8 cellular contexts compared by ENCODE assay signal in the genomic region with DNA sequence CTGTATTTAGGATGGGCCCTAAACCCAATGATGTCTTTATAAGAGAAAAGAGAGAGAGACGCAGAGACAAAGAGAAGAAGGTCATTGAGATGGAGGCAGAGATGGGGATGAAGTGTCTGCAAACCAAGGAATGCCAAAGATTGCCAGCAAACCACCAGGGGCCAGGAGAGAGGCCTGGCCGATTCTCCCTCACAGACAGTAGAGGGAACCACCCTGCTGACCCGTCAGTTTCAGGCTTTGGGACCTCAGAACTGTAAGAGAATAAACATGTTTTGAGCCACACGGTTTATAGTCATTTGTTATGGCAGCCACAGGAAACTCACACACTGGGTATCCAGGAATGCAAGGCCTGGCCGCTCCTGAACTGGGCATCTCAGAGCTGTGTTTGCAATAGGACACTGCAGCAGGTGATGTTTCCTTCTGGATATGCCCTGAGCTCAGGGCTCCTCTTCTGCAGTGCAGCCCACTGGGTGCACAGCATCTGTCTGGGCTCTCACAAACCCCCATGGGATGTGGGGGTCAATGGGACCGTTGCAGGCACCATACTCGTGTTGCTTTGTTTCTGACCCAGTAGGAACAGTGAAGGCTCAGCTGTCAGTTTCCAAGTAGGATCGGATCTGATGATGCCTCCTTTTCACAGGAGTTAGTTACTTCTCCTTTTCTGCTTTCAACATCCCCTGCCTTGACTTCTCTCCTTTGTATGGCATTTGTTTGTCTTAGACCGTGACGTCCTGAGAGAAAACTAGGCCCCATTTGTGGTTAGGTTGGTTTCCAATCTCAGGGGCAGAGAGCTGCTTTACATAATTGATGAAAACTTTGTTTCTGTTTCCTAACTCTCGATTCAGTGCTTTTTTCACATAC. TPM values are rescaled to one million over a fixed set of nuclear protein-coding genes. Genes with fewer than 3 reads are reported as not detected.
DNase-seq lines count a peak whose midpoint lies in the region; ATAC-seq lines count a peak whose summit lies in the region.

No MANE protein-coding gene starts in this region.

- H3K36me3 ChIP-seq in BLaER1, result peaks cover 29% of the 10 kb centered on the region

- H3K4me2 ChIP-seq in BLaER1, result peak overlapping the region; percentile 80

- H3K27me3 Mint-ChIP-seq in activated CD8-positive, alpha-beta T cell treated with anti-CD3 and anti-CD28 coated beads, Interleukin-2, amount 10 ng/mL, durations not matched to agents 7 days and 5 days (ENCODE audit: low read depth), result no peaks in the 10 kb centered on the region

- POLR2A ChIA-PET in activated CD8-positive, alpha-beta T cell treated with anti-CD3 and anti-CD28 coated beads, Interleukin-2, amount 10 ng/mL, durations not matched to agents 7 days and 5 days (lab: Charles Lee), result interaction anchor here (0.9 to 3.7 kb wide), 2 partner anchors 10 to 34 kb away, joined by 3 to 20 read pairs; partner anchors contain the start of gene IMP4

- H3K9me3 Mint-ChIP-seq in activated CD8-positive, alpha-beta T cell treated with anti-CD3 and anti-CD28 coated beads, Interleukin-2, amount 10 ng/mL, durations not matched to agents 7 days and 5 days (ENCODE audit: insufficient read depth), result no peaks in the 10 kb centered on the region

- no peaks in the 10 kb centered on the region for H3K27me3 ChIP-seq in BLaER1

- H3K4me3 ChIP-seq in BLaER1, result peak overlapping the region; percentile 34; the same call in 1 of the 2 replicates

- H3K9ac ChIP-seq in BLaER1, result 0 out of 2 replicates have a peak overlapping the region, but pooled peaks have one; percentile 16

- peak; percentile 47 for ATAC-seq in HG03095 (IDR thresholded peaks at IDR 0.05; ENCODE audit: unreplicated experiment)
- no peak for ATAC-seq in activated CD8-positive, alpha-beta T cell treated with anti-CD3 and anti-CD28 coated beads, Interleukin-2, amount 10 ng/mL, durations not matched to agents 7 days and 5 days

- DNase-seq in GM19240 (ENCODE audit: insufficient read length, low spot score) (peak; percentile 19), HK-2 (ENCODE audit: unreplicated experiment) (no peak), NCI-H2171 (lab: John Stamatoyannopoulos, UW) (no peak), SHP77 treated with DMSO at 0.1 percent for 48 hours (lab: John Stamatoyannopoulos, UW) (no peak)
- no peak for DNase-seq in activated CD8-positive, alpha-beta T cell treated with anti-CD3 and anti-CD28 coated beads, Interleukin-2, amount 10 ng/mL, durations not matched to agents 7 days and 5 days
- no peak for DNase-seq in activated CD8-positive, alpha-beta memory T cell treated with anti-CD3 and anti-CD28 coated beads for 24 hours

- peaks cover 68% of the 10 kb centered on the region for H3K4me1 ChIP-seq in BLaER1

- H3K4me1 Mint-ChIP-seq in activated CD8-positive, alpha-beta T cell treated with anti-CD3 and anti-CD28 coated beads, Interleukin-2, amount 10 ng/mL, durations not matched to agents 7 days and 5 days (ENCODE audit: low read depth), result peaks cover 81% of the 10 kb centered on the region

- CTCF ChIA-PET in activated CD8-positive, alpha-beta T cell treated with anti-CD3 and anti-CD28 coated beads, Interleukin-2, amount 10 ng/mL, durations not matched to agents 7 days and 5 days (lab: Charles Lee), result interaction anchor here (0.9 to 2.7 kb wide), 4 partner anchors 13 to 21 kb away, joined by 3 to 7 read pairs (median 3); partner anchors contain the start of gene PTPN18

- H3K9me3 ChIP-seq in BLaER1, result no peaks in the 10 kb centered on the region

- peak overlapping the region; percentile 14 for H3K27ac ChIP-seq in BLaER1

- H3K36me3 Mint-ChIP-seq in activated CD8-positive, alpha-beta T cell treated with anti-CD3 and anti-CD28 coated beads, Interleukin-2, amount 10 ng/mL, durations not matched to agents 7 days and 5 days (ENCODE audit: low read depth), result peaks cover 69% of the 10 kb centered on the region

- H3K27ac Mint-ChIP-seq in activated CD8-positive, alpha-beta T cell treated with anti-CD3 and anti-CD28 coated beads, Interleukin-2, amount 10 ng/mL, durations not matched to agents 7 days and 5 days, result peak overlapping the region; percentile 31

- no peak overlapping the region for H3K4me3 Mint-ChIP-seq in activated CD8-positive, alpha-beta T cell treated with anti-CD3 and anti-CD28 coated beads, Interleukin-2, amount 10 ng/mL, durations not matched to agents 7 days and 5 days

- peaks cover 33% of the 10 kb centered on the region for H4K20me1 ChIP-seq in BLaER1

RNA-seq across cellular contexts. Expression of gene PTPN18, which starts 20.8 kb away (rescaled TPM):
- total RNA-seq in activated CD8-positive, alpha-beta T cell treated with anti-CD3 and anti-CD28 coated beads, Interleukin-2, amount 10 ng/mL, durations not matched to agents 7 days and 5 days, result 10 to 100 TPM; 67.0 to 71.9 TPM

RNA-seq across cellular contexts. Expression of gene IMP4, which starts 34.0 kb away (rescaled TPM):
- 10 to 100 TPM; 80.7 to 88.6 TPM for total RNA-seq in activated CD8-positive, alpha-beta T cell treated with anti-CD3 and anti-CD28 coated beads, Interleukin-2, amount 10 ng/mL, durations not matched to agents 7 days and 5 days
